ENCODE assay signal across 18 cellular contexts in the genomic region with DNA sequence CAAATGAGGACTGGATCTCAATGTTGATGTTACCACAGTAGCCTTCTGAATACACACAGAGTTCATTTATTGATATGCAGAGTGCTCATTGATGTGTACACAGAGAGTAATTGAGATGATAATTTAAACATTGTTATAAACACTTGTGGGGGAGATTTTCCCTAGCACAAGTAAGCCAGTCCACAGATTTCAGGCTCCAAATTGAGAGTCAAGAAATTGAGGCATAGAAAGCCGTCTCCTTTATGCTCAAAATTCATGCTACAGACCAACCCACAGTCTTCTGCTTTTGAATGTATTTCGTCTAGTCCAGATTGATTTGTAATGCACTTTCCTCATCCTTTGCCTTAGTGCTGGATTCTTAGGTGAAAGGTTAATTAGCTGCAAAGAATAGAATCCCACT.
"Had no signal": no experiment of that assay in that cellular context is flagged by ENCODE, and none has a peak within 500 bp of the region (broad histone marks: within the 10 kb centered on the region; RNA-seq: fewer than 3 reads in every experiment).

No MANE protein-coding gene starts in this region.

- H3K4me3 Mint-ChIP-seq: mesothelial cell of epicardium, naive B cell had no signal

- ATAC-seq: foreskin keratinocyte, gastroesophageal sphincter, heart right ventricle, left cardiac atrium, left lung, left ventricle myocardium superior, lower lobe of right lung, mucosa of descending colon had no signal

- DNase-seq: dermis blood vessel endothelial cell; dorsolateral prefrontal cortex; effector CD4-positive, alpha-beta T cell; effector memory CD4-positive, alpha-beta T cell; foreskin keratinocyte; heart right ventricle; hippocampal formation; left cardiac atrium; left lung; left ventricle myocardium superior; lower lobe of right lung; mesenchymal stem cell; mucosa of descending colon; naive B cell had no signal

- H3K36me3 ChIP-seq: esophagus muscularis mucosa, gastroesophageal sphincter, heart right ventricle, left lung, lower lobe of right lung had no signal

- H3K4me1 Mint-ChIP-seq: naive B cell had no signal

- H3K36me3 Mint-ChIP-seq: mesothelial cell of epicardium, naive B cell had no signal

- H3K4me1 ChIP-seq: esophagus muscularis mucosa, foreskin keratinocyte, gastroesophageal sphincter, heart right ventricle, left lung, lower lobe of right lung had no signal

- H3K27me3 ChIP-seq: esophagus muscularis mucosa, foreskin keratinocyte, gastroesophageal sphincter, left lung had no signal

- H3K9me3 ChIP-seq: esophagus muscularis mucosa, gastroesophageal sphincter, left lung, lower lobe of right lung, mucosa of descending colon had no signal

- H3K4me3 ChIP-seq: coronary artery, dorsolateral prefrontal cortex, esophagus muscularis mucosa, gastroesophageal sphincter, heart right ventricle, left lung, lower lobe of right lung, mucosa of descending colon had no signal

- H3K27ac ChIP-seq: coronary artery, dorsolateral prefrontal cortex, esophagus muscularis mucosa, foreskin keratinocyte, gastroesophageal sphincter, heart right ventricle, left lung, lower lobe of right lung had no signal

- H3K27ac Mint-ChIP-seq: mesothelial cell of epicardium, naive B cell had no signal

- H3K27me3 Mint-ChIP-seq: naive B cell had no signal
